ENCODE assay signal across 13 cellular contexts in the genomic region with DNA sequence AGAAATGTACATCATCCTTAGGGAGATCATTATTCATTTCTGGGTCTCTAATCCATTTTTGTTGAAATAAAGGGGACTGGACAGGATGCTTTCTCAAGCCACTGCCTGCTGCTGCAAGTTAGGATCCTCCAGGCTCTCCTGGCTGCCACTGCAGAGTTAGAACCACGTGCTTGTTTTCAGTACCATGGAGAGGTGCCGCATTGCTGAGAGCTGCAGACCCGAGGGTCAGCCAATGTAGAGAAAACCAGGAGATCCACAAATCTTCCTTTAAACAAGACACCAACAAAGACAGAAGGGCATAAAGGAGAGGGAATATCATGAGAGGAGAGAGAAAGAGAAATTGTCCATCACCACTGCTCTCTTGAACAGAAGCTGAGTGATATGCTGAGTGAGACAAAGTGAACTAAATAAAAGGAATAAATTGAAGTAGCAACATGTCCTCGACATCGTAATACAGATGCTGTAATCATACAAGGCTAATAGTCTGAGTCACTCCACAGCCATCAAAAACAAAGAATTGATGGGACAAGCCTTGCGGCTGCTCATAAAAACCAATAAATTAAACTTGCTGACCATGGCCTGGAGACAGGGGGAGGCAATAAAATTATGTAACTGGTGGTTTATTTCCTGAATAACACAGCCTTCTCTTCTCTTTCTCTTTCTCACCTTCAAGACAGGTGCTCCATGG.
DNase-seq lines count a peak whose midpoint lies in the region; ATAC-seq, FAIRE-seq and TF ChIP-seq lines count a peak whose summit lies in the region.
"Had no signal": no experiment of that assay in that cellular context is flagged by ENCODE, and none has a peak within 500 bp of the region (broad histone marks: within the 10 kb centered on the region; RNA-seq: fewer than 3 reads in every experiment).

No MANE protein-coding gene starts in this region.

- no peak overlapping the region for H2AFZ ChIP-seq in HepG2 (ENCODE audit: low read length)

- in situ Hi-C loops in astrocyte of the spinal cord (cut with HindIII; ENCODE audit: low sequenced_read_pairs) (no loop called here), HepG2 (cut with HindIII; ENCODE audit: extremely low pct_ligation_motif_present, low pct_unique_long_range_greater_than_20kb) (no loop called here)

- no peaks in the 10 kb centered on the region for H3K9me3 Mint-ChIP-seq in Calu3 (ENCODE audit: low read depth, unreplicated experiment)
- H3K9me3 Mint-ChIP-seq in naive thymus-derived CD8-positive, alpha-beta T cell: peaks cover 0 to 10% (median 3%) of the 10 kb centered on the region in 9 donors

- TF ChIP-seq RAD21 in Ishikawa (IDR thresholded peaks at IDR 0.05; ENCODE audit: low read depth) (no peak), HepG2 (CRISPR knock-in tag; IDR thresholded peaks at IDR 0.05) (no peak)

- no peaks in the 10 kb centered on the region for H3K4me1 ChIP-seq in HepG2 (ENCODE audit: insufficient read depth, low read length)

- TF ChIP-seq POLR2A in HepG2 (IDR thresholded peaks at IDR 0.05; ENCODE audit: insufficient read depth in 1 of 2, low read depth in 2 of 2, low read length in 2 of 2): no peak

- no TSS peak for BruUV-seq in Calu3 (replicated peaks; lab: Mats Ljungman, UMichigan)
- BruUV-seq in HepG2 (replicated peaks; lab: Mats Ljungman, UMichigan): no TSS peak

- TF ChIP-seq CTCF in Calu3 (IDR thresholded peaks at IDR 0.05; ENCODE audit: unreplicated experiment): no peak
- TF ChIP-seq CTCF in astrocyte of the spinal cord (IDR thresholded peaks at IDR 0.05; ENCODE audit: low read depth, low read length): no peak
- TF ChIP-seq CTCF in HepG2 (CRISPR knock-in tag; IDR thresholded peaks at IDR 0.05): no peak

- ATAC-seq in HepG2 (peak; percentile 46; the same call in 2 of the 3 replicates), GM18873 (IDR thresholded peaks at IDR 0.05; ENCODE audit: low FRiP score, unreplicated experiment) (no peak), GM19324 (IDR thresholded peaks at IDR 0.05; ENCODE audit: low FRiP score, unreplicated experiment) (no peak)
- no peak for ATAC-seq in naive thymus-derived CD8-positive, alpha-beta T cell

- no peak for FAIRE-seq in HepG2 (lab: Jason Lieb, UNC)

- H3K27me3 Mint-ChIP-seq in Calu3 (ENCODE audit: unreplicated experiment): no peaks in the 10 kb centered on the region
- H3K27me3 Mint-ChIP-seq in naive thymus-derived CD8-positive, alpha-beta T cell: peaks cover 0 to 1% (median 0%) of the 10 kb centered on the region in 5 donors
- H3K27me3 Mint-ChIP-seq: activated B cell treated with CpG ODN at 0.5 μM for 24 hours had no signal

- H3K4me3 ChIP-seq in astrocyte of the spinal cord (ENCODE audit: low read depth, low read length) (no peak overlapping the region), HepG2 (replicated peaks in 1 of 3; ENCODE audit: insufficient read depth in 1 of 3, low read depth in 2 of 3, low read length in 3 of 3) (no peak overlapping the region)

- no peak overlapping the region for H3K27ac ChIP-seq in HepG2 (ENCODE audit: extremely low read length, insufficient read depth, low read length)
- H3K27ac ChIP-seq: HL-60 had no signal

- POLR2A ChIA-PET in HepG2 (lab: Yijun Ruan, JAX): no interaction called here
- POLR2A ChIA-PET in naive thymus-derived CD8-positive, alpha-beta T cell (lab: Charles Lee): no interaction called here

- no peaks in the 10 kb centered on the region for H3K36me3 ChIP-seq in HepG2 (replicated peaks in 1 of 2; ENCODE audit: control insufficient read depth in 1 of 2, insufficient read depth in 2 of 2, low read length in 2 of 2)

- no peaks in the 10 kb centered on the region for H4K20me1 ChIP-seq in HepG2 (ENCODE audit: insufficient read depth, low read length)

- H3K9ac ChIP-seq in HepG2 (ENCODE audit: insufficient read depth, low read depth, low read length): no peak overlapping the region

- no peak overlapping the region for H3K4me3 Mint-ChIP-seq in Calu3 (ENCODE audit: low read depth, unreplicated experiment)
- H3K4me3 Mint-ChIP-seq in naive thymus-derived CD8-positive, alpha-beta T cell: no peak overlapping the region
- H3K4me3 Mint-ChIP-seq: activated B cell treated with CpG ODN at 0.5 μM for 24 hours had no signal

- CTCF ChIA-PET in Calu3 (lab: Charles Lee): no interaction called here
- CTCF ChIA-PET in HepG2 (lab: Yijun Ruan, JAX; ENCODE audit: low intra/inter-chr PET ratio, low total read pairs): no interaction called here

- no peaks in the 10 kb centered on the region for H3K79me2 ChIP-seq in HepG2 (ENCODE audit: insufficient read depth, low read length)

- intact Hi-C loops in Calu3 (cut with micrococcal nuclease; ENCODE audit: unreplicated experiment): loop anchor here (5.0 kb wide), 1 partner anchor 1591 kb away; no protein-coding TSS in a partner anchor
- intact Hi-C loops in HepG2 (cut with micrococcal nuclease; ENCODE audit: unreplicated experiment): no loop called here

- WGBS in HepG2 (ENCODE audit: low lambda C conversion rate): 38% methylated on average over 6 of the region's 6 CpGs

- H3K27me3 ChIP-seq in HepG2 (ENCODE audit: control insufficient read depth in 1 of 2, insufficient read depth in 2 of 2, low read length in 2 of 2): no peaks in the 10 kb centered on the region

- H3K27ac Mint-ChIP-seq in Calu3 (ENCODE audit: unreplicated experiment): no peak overlapping the region
- H3K27ac Mint-ChIP-seq in naive thymus-derived CD8-positive, alpha-beta T cell: no peak overlapping the region
- H3K27ac Mint-ChIP-seq: activated B cell treated with CpG ODN at 0.5 μM for 24 hours had no signal

- H3K4me2 ChIP-seq in HepG2 (ENCODE audit: low read depth, low read length): no peak overlapping the region

- H3K9me3 ChIP-seq in HepG2 (ENCODE audit: low read length): no peaks in the 10 kb centered on the region

- peak; percentile 16 for DNase-seq in Calu3
- peak; percentile 24 for DNase-seq in astrocyte of the spinal cord (ENCODE audit: low read depth, low spot score)
- no peak for DNase-seq in HepG2 (ENCODE audit: low spot score)
- no peak for DNase-seq in NCI-H1417 treated with DMSO at 0.1 percent for 48 hours (lab: John Stamatoyannopoulos, UW)
- no peak for DNase-seq in naive thymus-derived CD8-positive, alpha-beta T cell
- DNase-seq: activated B cell treated with CpG ODN at 0.5 μM for 24 hours; anterior cingulate cortex; NCI-H446 treated with DMSO at 0.1 percent for 48 hours; stimulated activated CD8-positive, alpha-beta memory T cell treated with anti-CD3 and anti-CD28 coated beads, Interleukin-4, amount 100 ng/mL, for 48 hours had no signal

- TF ChIP-seq EP300 in Ishikawa (IDR thresholded peaks at IDR 0.05; ENCODE audit: borderline replicate concordance) (no peak), HepG2 (IDR thresholded peaks at IDR 0.05; ENCODE audit: low read depth in 2 of 2, low read length in 2 of 2) (no peak), HepG2 (CRISPR knock-in tag; IDR thresholded peaks at IDR 0.05; ENCODE audit: borderline replicate concordance) (no peak)

- H3K36me3 Mint-ChIP-seq in Calu3 (ENCODE audit: insufficient read depth, unreplicated experiment): no peaks in the 10 kb centered on the region
- H3K36me3 Mint-ChIP-seq in naive thymus-derived CD8-positive, alpha-beta T cell: peaks cover 11 to 23% (median 22%) of the 10 kb centered on the region in 3 donors

- H3K4me1 Mint-ChIP-seq in Calu3 (ENCODE audit: low read depth, unreplicated experiment): no peaks in the 10 kb centered on the region
- no peaks in the 10 kb centered on the region for H3K4me1 Mint-ChIP-seq in naive thymus-derived CD8-positive, alpha-beta T cell
- H3K4me1 Mint-ChIP-seq: activated B cell treated with CpG ODN at 0.5 μM for 24 hours had no signal

TF ChIP-seq in Ishikawa, 13 proteins besides CTCF, POLR2A, EP300 and RAD21 (continues in another document):
- TF ChIP-seq EGR1 (IDR thresholded peaks at IDR 0.05) (no peak), NFIC (IDR thresholded peaks at IDR 0.05) (no peak), TCF12 (IDR thresholded peaks at IDR 0.05; ENCODE audit: low read depth) (no peak), TEAD4 (IDR thresholded peaks at IDR 0.05) (no peak), YY1 (IDR thresholded peaks at IDR 0.05; ENCODE audit: low read depth) (no peak), ZBTB7A (IDR thresholded peaks at IDR 0.05; ENCODE audit: low read depth) (no peak)
- TF ChIP-seq, protein P1, sequence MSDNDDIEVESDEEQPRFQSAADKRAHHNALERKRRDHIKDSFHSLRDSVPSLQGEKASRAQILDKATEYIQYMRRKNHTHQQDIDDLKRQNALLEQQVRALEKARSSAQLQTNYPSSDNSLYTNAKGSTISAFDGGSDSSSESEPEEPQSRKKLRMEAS (IDR thresholded peaks at IDR 0.05): peak; percentile 90
- TF ChIP-seq, protein P2, sequence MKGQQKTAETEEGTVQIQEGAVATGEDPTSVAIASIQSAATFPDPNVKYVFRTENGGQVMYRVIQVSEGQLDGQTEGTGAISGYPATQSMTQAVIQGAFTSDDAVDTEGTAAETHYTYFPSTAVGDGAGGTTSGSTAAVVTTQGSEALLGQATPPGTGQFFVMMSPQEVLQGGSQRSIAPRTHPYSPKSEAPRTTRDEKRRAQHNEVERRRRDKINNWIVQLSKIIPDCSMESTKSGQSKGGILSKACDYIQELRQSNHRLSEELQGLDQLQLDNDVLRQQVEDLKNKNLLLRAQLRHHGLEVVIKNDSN (IDR thresholded peaks at IDR 0.05): peak; percentile 87

TF ChIP-seq in HepG2, 621 proteins besides CTCF, POLR2A, EP300 and RAD21 (continues in another document):
- TF ChIP-seq ZNF720 (CRISPR knock-in tag; IDR thresholded peaks at IDR 0.05) (no peak), PRPF4 (IDR thresholded peaks at IDR 0.05; ENCODE audit: low read depth, low read length, poor library complexity, severe bottlenecking) (no peak), KLF12 (CRISPR knock-in tag; IDR thresholded peaks at IDR 0.05; ENCODE audit: borderline replicate concordance) (0 out of 2 replicates have a peak, but pooled peaks have one; percentile 51)
- TF ChIP-seq, protein P1 (IDR thresholded peaks at IDR 0.05): no peak

Comparison
In these comparisons a context has a peak if more than half of its experiments do, and no peak if none do; other contexts are left out.
1. DNase-seq: peak in Calu3 (single experiment) and astrocyte of the spinal cord (single experiment); none in HepG2 (single experiment), NCI-H1417 treated with DMSO at 0.1 percent for 48 hours (single experiment) and naive thymus-derived CD8-positive, alpha-beta T cell (0 of 10).